ENCODE assay signal across 21 cellular contexts in the genomic region with DNA sequence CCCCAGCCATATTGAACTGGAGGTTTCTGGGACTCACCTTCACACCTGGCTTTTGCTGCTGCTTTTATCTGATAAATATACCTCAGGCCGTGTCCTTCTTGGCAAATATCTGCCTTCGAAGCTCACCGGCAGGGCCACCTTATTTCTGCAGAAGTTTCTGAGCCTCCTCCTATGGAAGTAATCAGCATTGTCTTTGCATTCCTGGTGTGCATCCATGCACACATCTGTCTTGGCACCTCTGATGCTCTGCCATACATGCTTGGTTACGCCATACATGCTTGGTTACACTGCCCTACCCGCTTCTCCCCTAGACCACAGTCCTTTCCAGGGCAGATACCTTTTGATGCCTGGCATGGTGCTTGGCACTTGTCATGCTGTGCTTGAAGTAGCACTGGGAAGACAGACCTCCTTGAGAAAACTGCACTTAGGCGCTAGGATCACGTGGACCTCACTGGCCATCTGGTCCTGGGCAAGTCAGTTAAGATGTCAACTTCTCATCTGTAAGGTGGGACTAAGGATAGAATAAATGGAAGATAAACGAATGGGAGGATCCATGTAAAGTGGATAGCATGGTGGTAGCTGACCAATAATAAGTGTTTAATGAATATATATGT.
"Had no signal": no experiment of that assay in that cellular context is flagged by ENCODE, and none has a peak within 500 bp of the region (broad histone marks: within the 10 kb centered on the region; RNA-seq: fewer than 3 reads in every experiment).

No MANE protein-coding gene starts in this region.

- H3K4me1 ChIP-seq: esophagus squamous epithelium, pancreas, prostate gland, spleen, tibial nerve had no signal

- H3K27me3 Mint-ChIP-seq: dendritic cell treated with granulocyte-macrophage colony-stimulating factor and Interleukin-4, amounts not matched to agents 40 ng/mL and 50 ng/mL, for 4 days; effector memory CD8-positive, alpha-beta T cell; stimulated activated memory B cell treated with anti-CD40 and anti-IgM and Interleukin-4, amounts not matched to agents 10 μg/mL and 1 μg/mL and 100 μg/mL, for 72 hours; stimulated activated naive CD8-positive, alpha-beta T cell treated with anti-CD3 and anti-CD28 coated beads, Interleukin-15, Interleukin-2, amounts not matched to agents 100 ng/mL and 50 ng/mL, for 24 hours had no signal

- H3K4me1 Mint-ChIP-seq: stimulated activated memory B cell treated with anti-CD40 and anti-IgM and Interleukin-4, amounts not matched to agents 10 μg/mL and 1 μg/mL and 100 μg/mL, for 72 hours had no signal

- H3K27ac Mint-ChIP-seq: dendritic cell treated with granulocyte-macrophage colony-stimulating factor and Interleukin-4, amounts not matched to agents 40 ng/mL and 50 ng/mL, for 4 days; effector memory CD8-positive, alpha-beta T cell; natural killer cell; stimulated activated memory B cell treated with anti-CD40 and anti-IgM and Interleukin-4, amounts not matched to agents 10 μg/mL and 1 μg/mL and 100 μg/mL, for 72 hours; stimulated activated naive CD8-positive, alpha-beta T cell treated with anti-CD3 and anti-CD28 coated beads, Interleukin-15, Interleukin-2, amounts not matched to agents 100 ng/mL and 50 ng/mL, for 24 hours had no signal

- ATAC-seq: effector memory CD8-positive, alpha-beta T cell; left lobe of liver; natural killer cell; pancreas; sciatic nerve; stimulated activated memory B cell treated with anti-CD40 and anti-IgM and Interleukin-4, amounts not matched to agents 10 μg/mL and 1 μg/mL and 100 μg/mL, for 72 hours had no signal

- H3K4me3 ChIP-seq: esophagus squamous epithelium, hepatocyte, pancreas, prostate gland, spleen, tibial nerve had no signal

- H3K9me3 ChIP-seq: esophagus squamous epithelium, pancreas, prostate gland, spleen, tibial nerve had no signal

- H3K9me3 Mint-ChIP-seq: dendritic cell treated with granulocyte-macrophage colony-stimulating factor and Interleukin-4, amounts not matched to agents 40 ng/mL and 50 ng/mL, for 4 days; effector memory CD8-positive, alpha-beta T cell; natural killer cell; neural crest cell; stimulated activated memory B cell treated with anti-CD40 and anti-IgM and Interleukin-4, amounts not matched to agents 10 μg/mL and 1 μg/mL and 100 μg/mL, for 72 hours; stimulated activated naive CD8-positive, alpha-beta T cell treated with anti-CD3 and anti-CD28 coated beads, Interleukin-15, Interleukin-2, amounts not matched to agents 100 ng/mL and 50 ng/mL, for 24 hours had no signal

- H3K79me2 ChIP-seq: hepatocyte had no signal

- H2AFZ ChIP-seq: hepatocyte had no signal

- H3K4me2 ChIP-seq: hepatocyte had no signal

- DNase-seq: effector memory CD8-positive, alpha-beta T cell; esophagus squamous epithelium; foreskin fibroblast; natural killer cell; nucleus accumbens; pancreas; retina; spleen; stimulated activated CD4-positive, alpha-beta T cell treated with anti-CD3 and anti-CD28 coated beads, Interleukin-15, amount 100 ng/mL, for 24 hours; stimulated activated CD4-positive, alpha-beta T cell treated with anti-CD3 and anti-CD28 coated beads, Interleukin-1b, Interleukin-23, amount 100 ng/mL, for 48 hours; stimulated activated CD4-positive, alpha-beta T cell treated with anti-CD3 and anti-CD28 coated beads, Interleukin-4, amount 100 ng/mL, for 24 hours had no signal

- H3K27me3 ChIP-seq: esophagus squamous epithelium, hepatocyte, pancreas, spleen, tibial nerve had no signal

- H3K27ac ChIP-seq: epithelial cell of prostate, esophagus squamous epithelium, hepatocyte, pancreas, prostate gland, spleen, tibial nerve had no signal

- H3K36me3 ChIP-seq: prostate gland had no signal

- H3K4me3 Mint-ChIP-seq: dendritic cell treated with granulocyte-macrophage colony-stimulating factor and Interleukin-4, amounts not matched to agents 40 ng/mL and 50 ng/mL, for 4 days; effector memory CD8-positive, alpha-beta T cell; natural killer cell; neural crest cell; stimulated activated memory B cell treated with anti-CD40 and anti-IgM and Interleukin-4, amounts not matched to agents 10 μg/mL and 1 μg/mL and 100 μg/mL, for 72 hours; stimulated activated naive CD8-positive, alpha-beta T cell treated with anti-CD3 and anti-CD28 coated beads, Interleukin-15, Interleukin-2, amounts not matched to agents 100 ng/mL and 50 ng/mL, for 24 hours had no signal
